1 cellular context compared by ENCODE assay signal in the genomic region with DNA sequence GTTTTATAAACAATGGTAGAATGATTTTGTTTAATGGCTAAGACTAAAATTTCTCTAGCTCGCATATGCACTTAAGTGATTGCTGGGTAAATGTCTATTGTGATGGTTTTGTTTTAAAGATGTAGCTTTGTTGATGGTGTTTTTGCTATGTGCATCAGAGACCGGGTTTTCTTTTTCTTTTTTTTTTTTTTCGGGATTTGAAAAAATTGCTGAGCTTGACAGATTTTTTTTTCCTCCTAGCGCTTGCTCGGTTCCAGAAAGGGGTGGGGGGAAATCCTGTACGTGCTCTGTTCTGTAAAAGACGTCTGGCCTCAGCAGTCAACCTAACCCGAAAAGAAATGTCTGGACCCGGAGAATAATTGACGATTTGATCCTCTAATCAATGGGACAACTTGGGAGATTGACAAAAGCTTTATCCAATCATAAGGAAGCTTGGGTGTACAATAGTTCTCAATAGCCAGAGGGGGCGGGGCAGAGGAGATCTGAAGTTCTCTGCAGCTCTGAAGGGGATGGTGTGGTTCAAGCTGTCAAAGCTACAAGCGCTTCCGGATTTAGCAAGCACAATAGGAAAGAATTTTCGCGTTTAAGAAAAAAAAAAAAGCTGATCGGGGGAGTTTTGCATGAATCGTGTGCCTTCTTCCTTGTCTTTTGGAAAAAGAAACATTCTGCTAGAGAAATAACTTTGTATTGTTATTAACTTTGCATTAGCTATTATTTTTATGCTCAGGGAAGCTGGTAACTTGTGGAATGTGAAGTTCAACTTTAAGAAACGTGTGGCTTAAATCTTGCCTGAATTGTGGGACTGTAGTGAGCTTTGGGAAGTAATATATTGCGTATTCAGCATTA.
TF ChIP-seq lines count a peak whose summit lies in the region.

No MANE protein-coding gene starts in this region.

TF ChIP-seq in GM12878, 131 proteins besides CTCF, POLR2A, EP300 and RAD21 (continued from another document):
- TF ChIP-seq, protein P1, sequence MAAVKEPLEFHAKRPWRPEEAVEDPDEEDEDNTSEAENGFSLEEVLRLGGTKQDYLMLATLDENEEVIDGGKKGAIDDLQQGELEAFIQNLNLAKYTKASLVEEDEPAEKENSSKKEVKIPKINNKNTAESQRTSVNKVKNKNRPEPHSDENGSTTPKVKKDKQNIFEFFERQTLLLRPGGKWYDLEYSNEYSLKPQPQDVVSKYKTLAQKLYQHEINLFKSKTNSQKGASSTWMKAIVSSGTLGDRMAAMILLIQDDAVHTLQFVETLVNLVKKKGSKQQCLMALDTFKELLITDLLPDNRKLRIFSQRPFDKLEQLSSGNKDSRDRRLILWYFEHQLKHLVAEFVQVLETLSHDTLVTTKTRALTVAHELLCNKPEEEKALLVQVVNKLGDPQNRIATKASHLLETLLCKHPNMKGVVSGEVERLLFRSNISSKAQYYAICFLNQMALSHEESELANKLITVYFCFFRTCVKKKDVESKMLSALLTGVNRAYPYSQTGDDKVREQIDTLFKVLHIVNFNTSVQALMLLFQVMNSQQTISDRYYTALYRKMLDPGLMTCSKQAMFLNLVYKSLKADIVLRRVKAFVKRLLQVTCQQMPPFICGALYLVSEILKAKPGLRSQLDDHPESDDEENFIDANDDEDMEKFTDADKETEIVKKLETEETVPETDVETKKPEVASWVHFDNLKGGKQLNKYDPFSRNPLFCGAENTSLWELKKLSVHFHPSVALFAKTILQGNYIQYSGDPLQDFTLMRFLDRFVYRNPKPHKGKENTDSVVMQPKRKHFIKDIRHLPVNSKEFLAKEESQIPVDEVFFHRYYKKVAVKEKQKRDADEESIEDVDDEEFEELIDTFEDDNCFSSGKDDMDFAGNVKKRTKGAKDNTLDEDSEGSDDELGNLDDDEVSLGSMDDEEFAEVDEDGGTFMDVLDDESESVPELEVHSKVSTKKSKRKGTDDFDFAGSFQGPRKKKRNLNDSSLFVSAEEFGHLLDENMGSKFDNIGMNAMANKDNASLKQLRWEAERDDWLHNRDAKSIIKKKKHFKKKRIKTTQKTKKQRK (IDR thresholded peaks at IDR 0.05; ENCODE audit: low read depth, low read length): peak; percentile 77
- TF ChIP-seq, protein P2, sequence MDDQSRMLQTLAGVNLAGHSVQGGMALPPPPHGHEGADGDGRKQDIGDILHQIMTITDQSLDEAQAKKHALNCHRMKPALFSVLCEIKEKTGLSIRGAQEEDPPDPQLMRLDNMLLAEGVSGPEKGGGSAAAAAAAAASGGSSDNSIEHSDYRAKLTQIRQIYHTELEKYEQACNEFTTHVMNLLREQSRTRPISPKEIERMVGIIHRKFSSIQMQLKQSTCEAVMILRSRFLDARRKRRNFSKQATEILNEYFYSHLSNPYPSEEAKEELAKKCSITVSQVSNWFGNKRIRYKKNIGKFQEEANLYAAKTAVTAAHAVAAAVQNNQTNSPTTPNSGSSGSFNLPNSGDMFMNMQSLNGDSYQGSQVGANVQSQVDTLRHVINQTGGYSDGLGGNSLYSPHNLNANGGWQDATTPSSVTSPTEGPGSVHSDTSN (IDR thresholded peaks at IDR 0.05; ENCODE audit: insufficient replicate concordance, low read depth, low read length): peak; percentile 87
- TF ChIP-seq JUNB (IDR thresholded peaks at IDR 0.05): no peak
- peak; percentile 27; the same call in 1 of the 2 replicates for TF ChIP-seq CHD2 (IDR thresholded peaks at IDR 0.05; ENCODE audit: borderline replicate concordance, low read depth, low read length)
- no peak for TF ChIP-seq FOS (IDR thresholded peaks at IDR 0.05; ENCODE audit: borderline replicate concordance, extremely low read depth, insufficient read length)
- TF ChIP-seq SP1 (IDR thresholded peaks at IDR 0.05; ENCODE audit: low read depth, low read length): peak; percentile 73
TF ChIP-seq in GM12878: peak in this region for 5.
